ENCODE assay signal across 3 cellular contexts in genomic region chr13:113357529-113357928, GRCh38.
TF ChIP-seq lines count a peak whose summit lies in the region.

No MANE protein-coding gene starts in this region.

TF ChIP-seq in SK-N-SH treated with all-trans-retinoic acid at 6 μM for 48 hours, 23 proteins besides CTCF, POLR2A, EP300 and RAD21 (continued from another document):
- no peak for TF ChIP-seq RARB (CRISPR knock-in tag; IDR thresholded peaks at IDR 0.05)

TF ChIP-seq in SK-N-SH, 30 proteins besides CTCF, POLR2A, EP300 and RAD21 (continued from another document):
- TF ChIP-seq REST (IDR thresholded peaks at IDR 0.05; ENCODE audit: low read depth, low read length) (no peak), ELF1 (IDR thresholded peaks at IDR 0.05) (no peak), PBX3 (IDR thresholded peaks at IDR 0.05) (no peak), TAF1 (IDR thresholded peaks at IDR 0.05; ENCODE audit: borderline replicate concordance, low read depth, low read length) (no peak)
TF ChIP-seq in SK-N-SH: peak in this region for 0.

TF ChIP-seq in WTC11, 78 proteins besides CTCF, POLR2A, EP300 and RAD21 (continued from another document):
- TF ChIP-seq PRDM15 (CRISPR knock-in tag; IDR thresholded peaks at IDR 0.05) (no peak), SMAD4 (CRISPR knock-in tag; IDR thresholded peaks at IDR 0.05) (no peak), ZMAT4 (CRISPR knock-in tag; IDR thresholded peaks at IDR 0.05) (no peak)
